Comparison of ENCODE assay signal across 11 cellular contexts in genomic region chr14:101732128-101732527, GRCh38. TPM values are rescaled to one million over a fixed set of nuclear protein-coding genes. Genes with fewer than 3 reads are reported as not detected.
A peak's percentile ranks its signal among the peaks of the same experiment; 100 is the strongest.
DNase-seq lines count a peak whose midpoint lies in the region; ATAC-seq, FAIRE-seq and TF ChIP-seq lines count a peak whose summit lies in the region.
"Had no signal": no experiment of that assay in that cellular context is flagged by ENCODE, and none has a peak within 500 bp of the region (broad histone marks: within the 10 kb centered on the region; RNA-seq: fewer than 3 reads in every experiment).

No MANE protein-coding gene starts in this region.

- no peak overlapping the region for H3K9ac ChIP-seq in H1 (replicated peaks in 1 of 4; ENCODE audit: extremely low read depth in 1 of 4, low read depth in 3 of 4, low read length in 3 of 4)

- CTCF ChIA-PET in RWPE1 (lab: Yijun Ruan, JAX) = interaction anchor here (0.9 kb wide), 1 partner anchor 28 kb away, joined by 3 read pairs; no protein-coding TSS in a partner anchor
- CTCF ChIA-PET in H1 (lab: Charles Lee; ENCODE audit: partially characterized antibody) = interaction anchor here (0.7 to 1.6 kb wide), 2 partner anchors 12 to 18 kb away, joined by 3 read pairs; no protein-coding TSS in a partner anchor

- WGBS in H1 (ENCODE audit: extremely low coverage in 1 of 2, insufficient coverage in 1 of 2, insufficient read length in 1 of 2, insufficient replicate concordance in 2 of 2, low coverage in 1 of 2, low lambda C conversion rate in 2 of 2, missing lambda C conversion rate in 1 of 2), 2 experiments = 91% methylated on average over 5 of the region's 5 CpGs; no CpG with 5 or more reads in 1 of the 2 experiments
- WGBS in thymus = 76% methylated on average over 5 of the region's 5 CpGs

- TF ChIP-seq CTCF in RWPE1 (conservative IDR thresholded peaks at IDR 0.05; ENCODE audit: low read depth) (no peak), H1 (IDR thresholded peaks at IDR 0.05; ENCODE audit: control extremely low read depth in 1 of 3, insufficient read depth in 1 of 3, low read depth in 1 of 3, low read length in 3 of 3) (no peak)

- no peak overlapping the region for H3K4me2 ChIP-seq in H1 (ENCODE audit: insufficient read depth in 1 of 2, low read depth in 2 of 2, low read length in 2 of 2)

- 0 out of 2 replicates have a peak overlapping the region, but pooled peaks have one; percentile 6 for H2BK15ac ChIP-seq in H1 (ENCODE audit: low read length)

- no peak overlapping the region for H4K91ac ChIP-seq in H1 (replicated peaks; ENCODE audit: insufficient read length, low read length)

- TF ChIP-seq EP300 in H1 (IDR thresholded peaks at IDR 0.05; ENCODE audit: borderline replicate concordance in 1 of 2, low read depth in 2 of 2, low read length in 2 of 2) = no peak

- peaks cover 2% of the 10 kb centered on the region for H3K36me3 Mint-ChIP-seq in activated T-cell treated with anti-CD3 and anti-CD28 coated beads, Interleukin-2, amount 50 U/mL, for 24 hours (ENCODE audit: low read depth)

- H3K79me2 ChIP-seq in H1 (ENCODE audit: control insufficient read depth in 1 of 2, insufficient read depth in 2 of 2, low read length in 2 of 2) = no peaks in the 10 kb centered on the region

- no peak overlapping the region for H4K8ac ChIP-seq in H1 (ENCODE audit: extremely low read depth, insufficient read depth, low read length)

- no peaks in the 10 kb centered on the region for H4K20me1 ChIP-seq in H1 (replicated peaks in 1 of 2; ENCODE audit: control insufficient read depth in 1 of 2, insufficient read depth in 2 of 2, low read length in 2 of 2)

- H2AFZ ChIP-seq in H1 (ENCODE audit: low read length) = no peak overlapping the region

- H2BK12ac ChIP-seq in H1 (ENCODE audit: low read depth, low read length) = no peak overlapping the region

- H3K4me1 ChIP-seq in H1 (replicated peaks in 1 of 4; ENCODE audit: control insufficient read depth in 3 of 4, insufficient read depth in 4 of 4, low read length in 3 of 4) (peaks cover 2 to 11% (median 9%) of the 10 kb centered on the region in 4 experiments; a peak in 6 of 7 replicates), thymus (ENCODE audit: control insufficient read depth, insufficient read depth, low read length) (peaks cover 24% of the 10 kb centered on the region)

- no peak overlapping the region; the same call in 1 of the 2 replicates for H2BK20ac ChIP-seq in H1 (ENCODE audit: low read length)

- TF ChIP-seq RAD21 in H1 (IDR thresholded peaks at IDR 0.05 in 1 of 2, conservative IDR thresholded peaks at IDR 0.05 in 1 of 2; ENCODE audit: low read depth in 2 of 2, low read length in 2 of 2) = no peak

- FAIRE-seq in H1 (lab: Jason Lieb, UNC) = no peak
- FAIRE-seq: endometrium had no signal

- H3K9me3 Mint-ChIP-seq in activated T-cell treated with anti-CD3 and anti-CD28 coated beads, Interleukin-2, amount 50 U/mL, for 24 hours = peaks cover 13% of the 10 kb centered on the region
- H3K9me3 Mint-ChIP-seq: neural crest cell had no signal

- H3K14ac ChIP-seq in H1 (ENCODE audit: insufficient read length) = no peak overlapping the region

- no peak overlapping the region for H3K56ac ChIP-seq in H1 (replicated peaks; ENCODE audit: insufficient read length, low read depth, low read length)

- H3K23me2 ChIP-seq in H1 (ENCODE audit: low read depth, low read length) = no peaks in the 10 kb centered on the region

- ATAC-seq in HG03139 (IDR thresholded peaks at IDR 0.05; ENCODE audit: unreplicated experiment) = no peak

- H3K4me3 ChIP-seq in H1 (ENCODE audit: extremely low read depth in 1 of 4, insufficient read depth in 2 of 4, low read depth in 3 of 4, low read length in 4 of 4) (no peak overlapping the region), thymus (ENCODE audit: low read length) (peak overlapping the region; percentile 16)

- TF ChIP-seq POLR2A in H1 (IDR thresholded peaks at IDR 0.05; ENCODE audit: control extremely low read depth in 1 of 2, low read depth in 2 of 2, low read length in 2 of 2) = no peak

- H3K4me3 Mint-ChIP-seq in activated T-cell treated with anti-CD3 and anti-CD28 coated beads, Interleukin-2, amount 50 U/mL, for 24 hours = peak overlapping the region; percentile 70
- H3K4me3 Mint-ChIP-seq: neural crest cell had no signal

- H2AK5ac ChIP-seq in H1 (ENCODE audit: low read depth, low read length) = no peak overlapping the region

- no peak overlapping the region for H3K4ac ChIP-seq in H1 (replicated peaks; ENCODE audit: insufficient read length, low read depth, low read length)

- no peaks in the 10 kb centered on the region for H3K27me3 Mint-ChIP-seq in activated T-cell treated with anti-CD3 and anti-CD28 coated beads, Interleukin-2, amount 50 U/mL, for 24 hours

- no peak overlapping the region for H4K5ac ChIP-seq in H1 (ENCODE audit: insufficient read length, low read depth, low read length)

- peak overlapping the region; percentile 67; the same call in 1 of the 2 replicates for H2BK5ac ChIP-seq in H1 (ENCODE audit: low read depth, low read length)

- no peaks in the 10 kb centered on the region for H3K36me3 ChIP-seq in H1 (ENCODE audit: control insufficient read depth in 2 of 4, insufficient read depth in 4 of 4, low read length in 3 of 4)
- no peaks in the 10 kb centered on the region for H3K36me3 ChIP-seq in thymus (ENCODE audit: control insufficient read depth, insufficient read depth)

- H3K23ac ChIP-seq in H1 (ENCODE audit: insufficient read length) = no peak overlapping the region

- no peak for DNase-seq in activated T-cell treated with anti-CD3 and anti-CD28 coated beads, Interleukin-2, amount 50 U/mL, for 24 hours
- DNase-seq in activated T-cell treated with anti-CD3 and anti-CD28 coated beads for 4 hours (no peak), RWPE1 (ENCODE audit: low spot score) (no peak), H1 (ENCODE audit: low read depth in 1 of 2, low spot score in 2 of 2) (no peak), HuH-7 (ENCODE audit: low spot score) (no peak)
- DNase-seq in stimulated activated CD8-positive, alpha-beta memory T cell treated with anti-CD3 and anti-CD28 coated beads, Interleukin-4, amount 100 ng/mL, for 48 hours = no peak
- DNase-seq: IMR-90 had no signal

- H3K27ac ChIP-seq in RWPE1 (peak overlapping the region; percentile 96), H1 (ENCODE audit: low read depth, low read length) (no peak overlapping the region), thymus (ENCODE audit: low read depth) (peak overlapping the region; percentile 91)

- H2BK120ac ChIP-seq in H1 (replicated peaks; ENCODE audit: low read depth, low read length) = no peak overlapping the region

- no peaks in the 10 kb centered on the region for H3K79me1 ChIP-seq in H1 (ENCODE audit: low read depth, low read length)

- POLR2A ChIA-PET in RWPE1 (lab: Yijun Ruan, JAX; ENCODE audit: low non-redundant PET) = no interaction called here
- POLR2A ChIA-PET in H1 (lab: Charles Lee; ENCODE audit: partially characterized antibody) = no interaction called here

- H3K18ac ChIP-seq in H1 (ENCODE audit: extremely low read depth, low read length) = no peak overlapping the region

- H3K4me1 Mint-ChIP-seq in activated T-cell treated with anti-CD3 and anti-CD28 coated beads, Interleukin-2, amount 50 U/mL, for 24 hours (ENCODE audit: low read depth) = peaks cover 65% of the 10 kb centered on the region

- H3K27me3 ChIP-seq in H1 (replicated peaks in 1 of 4; ENCODE audit: control insufficient read depth in 3 of 4, extremely low read depth in 1 of 4, insufficient read depth in 3 of 4, low read length in 3 of 4) (no peaks in the 10 kb centered on the region), thymus (ENCODE audit: control insufficient read depth, insufficient read depth) (no peaks in the 10 kb centered on the region)

- H3K9me3 ChIP-seq in H1 (ENCODE audit: insufficient read depth in 2 of 2, low read depth in 1 of 2, low read length in 1 of 2) = no peaks in the 10 kb centered on the region
- no peaks in the 10 kb centered on the region for H3K9me3 ChIP-seq in thymus (ENCODE audit: control insufficient read depth)

- peak overlapping the region; percentile 99 for H3K27ac Mint-ChIP-seq in activated T-cell treated with anti-CD3 and anti-CD28 coated beads, Interleukin-2, amount 50 U/mL, for 24 hours

TF ChIP-seq in H1, 55 proteins besides CTCF, POLR2A, EP300 and RAD21:
- TF ChIP-seq KDM4A (IDR thresholded peaks at IDR 0.05; ENCODE audit: low read depth, low read length, severe bottlenecking) (no peak), CBX8 (IDR thresholded peaks at IDR 0.05; ENCODE audit: borderline replicate concordance, low read depth, low read length) (no peak), CEBPB (IDR thresholded peaks at IDR 0.05; ENCODE audit: low read depth, low read length) (0 out of 2 replicates have a peak, but pooled peaks have one; percentile 11), TAF7 (optimal IDR thresholded peaks at IDR 0.05; ENCODE audit: borderline replicate concordance, low read depth, low read length) (no peak), SUZ12 (IDR thresholded peaks at IDR 0.05; ENCODE audit: low read length) (no peak)
TF ChIP-seq in H1: peak in this region for 1.

RNA-seq across cellular contexts. Expression of gene PPP2R5C, which starts 29.4 kb away (rescaled TPM):
- 95.9 and 102 TPM in 2 replicates for total RNA-seq in H1 (2021; fragmentation: NEBNext Ultra II Directional; extraction: Animal tissue kit (Norgen Biotek cat#: 25700))
- polyA plus RNA-seq in H1 (2011; rRNA removed) = 35.1 and 49.6 TPM in 2 replicates
- 51.3 TPM for polyA plus RNA-seq in H1 (2011; cell fraction: cytosol; rRNA removed)
- polyA plus RNA-seq in H1 (2011; cell fraction: nucleus; rRNA removed) = 44.9 TPM
- polyA plus RNA-seq in H1 (2012, experiment 1 of 2) = 47.5 to 73.4 TPM (median 53.6 TPM) in 4 replicates
- 17.1 TPM for polyA plus RNA-seq in H1 (2012, experiment 2 of 2)
- 145 TPM for polyA plus RNA-seq in H1 (2013, experiment 1 of 2)
- polyA plus RNA-seq in H1 (2013, experiment 2 of 2) = 143 TPM
- polyA minus RNA-seq in H1 (2011; rRNA and poly(A)+ RNA removed) = 86.1 and 102 TPM in 2 replicates
- 44.5 TPM for polyA minus RNA-seq in H1 (2011; cell fraction: cytosol; rRNA and poly(A)+ RNA removed)
- polyA minus RNA-seq in H1 (2011; cell fraction: nucleus; rRNA and poly(A)+ RNA removed) = 73.2 TPM
- polyA plus RNA-seq in thymus = 144 TPM
